ENCODE assay signal across 8 cellular contexts in genomic region chr1:16921391-16922185, GRCh38. TPM values are rescaled to one million over a fixed set of nuclear protein-coding genes. Genes with fewer than 3 reads are reported as not detected.
A peak's percentile ranks its signal among the peaks of the same experiment; 100 is the strongest.
DNase-seq lines count a peak whose midpoint lies in the region; ATAC-seq, FAIRE-seq and TF ChIP-seq lines count a peak whose summit lies in the region.

CROCC (plus strand) TSS chr1:16921931; CDS start chr1:16922019, 88 bp downstream.

- intact Hi-C loops in breast epithelium (cut with DNase I; ENCODE audit: low total_unique reads) (no loop called here), MCF 10A (cut with micrococcal nuclease) (no loop called here), HepG2 (cut with micrococcal nuclease; ENCODE audit: unreplicated experiment) (no loop called here)

- TF ChIP-seq RAD21 in HepG2 (CRISPR knock-in tag; IDR thresholded peaks at IDR 0.05), result no peak

- no peak within 1 kb of the TSS for H3K27ac Mint-ChIP-seq in MCF 10A (ENCODE audit: low read depth, unreplicated experiment)

- no peak within 1 kb of the TSS for H3K4me3 Mint-ChIP-seq in MCF 10A (ENCODE audit: unreplicated experiment)

- no peaks in the 10 kb centered on the region for H3K9me3 Mint-ChIP-seq in MCF 10A (ENCODE audit: unreplicated experiment)

- H3K36me3 ChIP-seq in breast epithelium (no peaks in the 10 kb centered on the region), SJSA1 (no peaks in the 10 kb centered on the region), HepG2 (replicated peaks in 1 of 2; ENCODE audit: control insufficient read depth in 1 of 2, insufficient read depth in 2 of 2, low read length in 2 of 2) (no peaks in the 10 kb centered on the region), suprapubic skin (no peaks in the 10 kb centered on the region)

- FAIRE-seq in HepG2 (lab: Jason Lieb, UNC), result no peak

- no TSS peak for BruUV-seq in MCF 10A (replicated peaks; lab: Mats Ljungman, UMichigan)
- BruUV-seq in HepG2 (replicated peaks; lab: Mats Ljungman, UMichigan), result no TSS peak

- peak; percentile 30; the same call in 1 of the 3 replicates for ATAC-seq in HepG2

- in situ Hi-C loops in HepG2 (cut with HindIII; ENCODE audit: extremely low pct_ligation_motif_present, low pct_unique_long_range_greater_than_20kb), result no loop called here

- TF ChIP-seq EP300 in HepG2 (IDR thresholded peaks at IDR 0.05; ENCODE audit: low read depth in 2 of 2, low read length in 2 of 2) (no peak), HepG2 (CRISPR knock-in tag; IDR thresholded peaks at IDR 0.05; ENCODE audit: borderline replicate concordance) (no peak), suprapubic skin (IDR thresholded peaks at IDR 0.05) (no peak)

- no peak within 1 kb of the TSS for H2AFZ ChIP-seq in HepG2 (ENCODE audit: low read length)

- no peak within 1 kb of the TSS for H3K27ac ChIP-seq in breast epithelium
- no peak within 1 kb of the TSS for H3K27ac ChIP-seq in SJSA1
- no peak within 1 kb of the TSS for H3K27ac ChIP-seq in HepG2 (ENCODE audit: extremely low read length, insufficient read depth, low read length)
- no peak within 1 kb of the TSS for H3K27ac ChIP-seq in suprapubic skin

- CTCF ChIA-PET in MCF 10A (lab: Yijun Ruan, JAX) (interaction anchor here (0.6 kb wide), 1 partner anchor 12 kb away, joined by 3 read pairs; no protein-coding TSS in a partner anchor), HepG2 (lab: Yijun Ruan, JAX; ENCODE audit: low intra/inter-chr PET ratio, low total read pairs) (no interaction called here)

- H3K4me3 ChIP-seq in breast epithelium (peak within 1 kb of the TSS in 2 of 3 donors; percentile 2 to 20), SJSA1 (no peak within 1 kb of the TSS), HepG2 (replicated peaks in 1 of 3; ENCODE audit: insufficient read depth in 1 of 3, low read depth in 2 of 3, low read length in 3 of 3) (no peak within 1 kb of the TSS; a peak in 1 of 6 replicates), suprapubic skin (no peak within 1 kb of the TSS)

- TF ChIP-seq POLR2A in breast epithelium (IDR thresholded peaks at IDR 0.05) (no peak), HepG2 (IDR thresholded peaks at IDR 0.05; ENCODE audit: insufficient read depth in 1 of 2, low read depth in 2 of 2, low read length in 2 of 2) (no peak), suprapubic skin (IDR thresholded peaks at IDR 0.05) (no peak)

- no peaks in the 10 kb centered on the region for H3K27me3 ChIP-seq in breast epithelium
- H3K27me3 ChIP-seq in SJSA1 (replicated peaks), result no peaks in the 10 kb centered on the region
- no peaks in the 10 kb centered on the region; a peak in 2 of 5 replicates for H3K27me3 ChIP-seq in HepG2 (ENCODE audit: control insufficient read depth in 1 of 2, insufficient read depth in 2 of 2, low read length in 2 of 2)
- no peaks in the 10 kb centered on the region for H3K27me3 ChIP-seq in suprapubic skin

- 48% methylated on average over 14 of the region's 17 CpGs for WGBS in HepG2 (ENCODE audit: low lambda C conversion rate)
- WGBS in suprapubic skin, result 45% methylated on average over 17 of the region's 17 CpGs

- H3K4me1 Mint-ChIP-seq in MCF 10A (ENCODE audit: insufficient read depth, unreplicated experiment), result peaks cover 31% of the 10 kb centered on the region

- no peak for TF ChIP-seq CTCF in breast epithelium (IDR thresholded peaks at IDR 0.05)
- TF ChIP-seq CTCF in MCF 10A (IDR thresholded peaks at IDR 0.05; ENCODE audit: unreplicated experiment), result no peak
- TF ChIP-seq CTCF in HepG2 (CRISPR knock-in tag; IDR thresholded peaks at IDR 0.05), result no peak
- TF ChIP-seq CTCF in suprapubic skin (IDR thresholded peaks at IDR 0.05), result no peak

- no peak within 1 kb of the TSS for H3K9ac ChIP-seq in HepG2 (ENCODE audit: insufficient read depth, low read depth, low read length)

- H3K27me3 Mint-ChIP-seq in MCF 10A (ENCODE audit: insufficient read depth, unreplicated experiment), result no peaks in the 10 kb centered on the region

- H3K79me2 ChIP-seq in HepG2 (ENCODE audit: insufficient read depth, low read length), result no peaks in the 10 kb centered on the region

- POLR2A ChIA-PET in MCF 10A (lab: Yijun Ruan, JAX), result interaction anchor here (0.6 kb wide), 1 partner anchor 93 kb away, joined by 3 read pairs; no protein-coding TSS in a partner anchor
- POLR2A ChIA-PET in HepG2 (lab: Yijun Ruan, JAX), result no interaction called here

- peak within 1 kb of the TSS; percentile 29; the same call in 1 of the 2 replicates for H3K4me2 ChIP-seq in HepG2 (ENCODE audit: low read depth, low read length)

- H3K9me3 ChIP-seq in breast epithelium (no peaks in the 10 kb centered on the region), SJSA1 (replicated peaks) (no peaks in the 10 kb centered on the region), HepG2 (ENCODE audit: low read length) (no peaks in the 10 kb centered on the region), suprapubic skin (no peaks in the 10 kb centered on the region)

- DNase-seq in breast epithelium (ENCODE audit: low spot score in 2 of 2) (no peak), MCF 10A (ENCODE audit: unreplicated experiment) (no peak), SJSA1 (ENCODE audit: low read depth in 1 of 2, low spot score in 2 of 2) (no peak), cerebellum (ENCODE audit: low spot score) (peak; percentile 73), HepG2 (ENCODE audit: low spot score) (no peak), suprapubic skin (ENCODE audit: low spot score in 2 of 2) (no peak), RPMI8226 (no peak), HuH-7 (ENCODE audit: low spot score) (no peak)

- H3K36me3 Mint-ChIP-seq in MCF 10A (ENCODE audit: insufficient read depth, unreplicated experiment), result no peaks in the 10 kb centered on the region

- no peaks in the 10 kb centered on the region for H4K20me1 ChIP-seq in HepG2 (ENCODE audit: insufficient read depth, low read length)

- H3K4me1 ChIP-seq in breast epithelium (peaks cover 0 to 14% of the 10 kb centered on the region in 2 donors), SJSA1 (replicated peaks) (no peaks in the 10 kb centered on the region; the same call in 1 of the 2 replicates), HepG2 (ENCODE audit: insufficient read depth, low read length) (peaks cover 8% of the 10 kb centered on the region; the same call in 1 of the 2 replicates), suprapubic skin (peaks cover 36% of the 10 kb centered on the region)

TF ChIP-seq in HepG2, 621 proteins besides CTCF, POLR2A, EP300 and RAD21 (continues in another document):
- TF ChIP-seq ZBTB42 (CRISPR knock-in tag; IDR thresholded peaks at IDR 0.05), result no peak

RNA-seq across cellular contexts. Expression of gene CROCC, which starts in this region (rescaled TPM):
- total RNA-seq in breast epithelium (10 to 100 TPM; 15.5 to 43.9 (median 24.7) TPM), MCF 10A (2022) (8.8 and 9.6 TPM in 2 replicates), cerebellum (17.2 TPM), HepG2 (2016; rRNA removed; fragmentation: Illumina TruSeq; extraction: Trizol) (2.6 and 7.8 TPM in 2 replicates), suprapubic skin (10 to 100 TPM; 27.7 to 86.4 (median 60.2) TPM)
- 11.2 and 21.7 TPM in 2 replicates for total RNA-seq in SJSA1 (2014; rRNA removed; shearing (Covaris generic))
- 3.6 and 4.0 TPM in 2 replicates for total RNA-seq in HepG2 (2016; cell fraction: cytosol; rRNA removed; fragmentation: Illumina TruSeq; extraction: Trizol; ENCODE audit: low read depth)
- total RNA-seq in HepG2 (2016; cell fraction: insoluble cytoplasmic fraction; rRNA removed; fragmentation: Illumina TruSeq; extraction: Trizol), result 2.9 and 8.4 TPM in 2 replicates
- total RNA-seq in HepG2 (2016; cell fraction: membrane; rRNA removed; fragmentation: Illumina TruSeq; extraction: Trizol), result 2.6 and 3.1 TPM in 2 replicates
- 8.6 and 11.9 TPM in 2 replicates for total RNA-seq in HepG2 (2016; cell fraction: nucleus; rRNA removed; fragmentation: Illumina TruSeq; extraction: Trizol)
- 15.5 and 16.6 TPM in 2 replicates for polyA plus RNA-seq in HepG2 (2011; rRNA removed)
- polyA plus RNA-seq in HepG2 (2011; cell fraction: cytosol; rRNA removed), result 3.4 and 5.7 TPM in 2 replicates
- polyA plus RNA-seq in HepG2 (2011; cell fraction: nucleus; rRNA removed), result 81.7 and 94.3 TPM in 2 replicates
- polyA plus RNA-seq in HepG2 (2012), result 6.3 and 6.8 TPM in 2 replicates
- polyA plus RNA-seq in HepG2 (2016; cell fraction: cytosol; fragmentation: Illumina TruSeq; extraction: Trizol; ENCODE audit: low read depth), result 0.84 and 0.97 TPM in 2 replicates
- polyA plus RNA-seq in HepG2 (2016; cell fraction: insoluble cytoplasmic fraction; fragmentation: Illumina TruSeq; extraction: Trizol; ENCODE audit: low read depth), result 2.3 and 2.7 TPM in 2 replicates
- polyA plus RNA-seq in HepG2 (2016; cell fraction: membrane; fragmentation: Illumina TruSeq; extraction: Trizol; ENCODE audit: low read depth), result 1.2 and 1.7 TPM in 2 replicates
- polyA plus RNA-seq in HepG2 (2016; cell fraction: nucleus; fragmentation: Illumina TruSeq; extraction: Trizol; ENCODE audit: insufficient read depth, low read depth), result 42.1 and 44.2 TPM in 2 replicates
- polyA minus RNA-seq in HepG2 (2011; rRNA and poly(A)+ RNA removed; ENCODE audit: low replicate concordance), result 18.9 and 23.5 TPM in 2 replicates
- 3.0 and 3.3 TPM in 2 replicates for polyA minus RNA-seq in HepG2 (2011; cell fraction: cytosol; rRNA and poly(A)+ RNA removed)
- polyA minus RNA-seq in HepG2 (2011; cell fraction: nucleus; rRNA and poly(A)+ RNA removed), result 22.1 and 23.3 TPM in 2 replicates

Comparison
In these comparisons a context has a peak if more than half of its experiments do, and no peak if none do; other contexts are left out.
1. H3K4me3 ChIP-seq: peak in breast epithelium (2 of 3); none in SJSA1 (single experiment), HepG2 (0 of 3) and suprapubic skin (single experiment).